In genomic region chr9:134294228-134295071, GRCh38 we compare ENCODE assay signal across 12 cellular contexts. TPM values are rescaled to one million over a fixed set of nuclear protein-coding genes. Genes with fewer than 3 reads are reported as not detected.
DNase-seq lines count a peak whose midpoint lies in the region; ATAC-seq and TF ChIP-seq lines count a peak whose summit lies in the region.
"Had no signal": no experiment of that assay in that cellular context is flagged by ENCODE, and none has a peak within 500 bp of the region (broad histone marks: within the 10 kb centered on the region; RNA-seq: fewer than 3 reads in every experiment).

No MANE protein-coding gene starts in this region.

- TF ChIP-seq POLR2A in uterus (IDR thresholded peaks at IDR 0.05), result no peak

- H3K4me3 ChIP-seq in mucosa of descending colon (no peak overlapping the region), uterus (peak overlapping the region in 1 of 2 donors; percentile 5)

- TF ChIP-seq CTCF in mucosa of descending colon (IDR thresholded peaks at IDR 0.05), result no peak
- no peak for TF ChIP-seq CTCF in uterus (IDR thresholded peaks at IDR 0.05)

- H3K36me3 ChIP-seq in mucosa of descending colon (ENCODE audit: low read depth) (no peaks in the 10 kb centered on the region), uterus (no peaks in the 10 kb centered on the region)

- DNase-seq in NCI-H748 (lab: John Stamatoyannopoulos, UW; ENCODE audit: unreplicated experiment), result peak; percentile 60
- DNase-seq in NCI-H748 treated with DMSO at 0.1 percent for 48 hours (lab: John Stamatoyannopoulos, UW), result no peak
- peak; percentile 35 to 53 (median 45) for DNase-seq in mucosa of descending colon
- peak; percentile 41 to 55 for DNase-seq in uterus
- DNase-seq in effector memory CD8-positive, alpha-beta T cell, result no peak
- no peak for DNase-seq in NCI-H1436 treated with DMSO at 0.1 percent for 48 hours (lab: John Stamatoyannopoulos, UW)
- no peak for DNase-seq in H4 (ENCODE audit: low spot score)
- DNase-seq: Karpas-422 had no signal

- no peaks in the 10 kb centered on the region for H3K36me3 Mint-ChIP-seq in effector memory CD8-positive, alpha-beta T cell (ENCODE audit: insufficient read depth)
- H3K36me3 Mint-ChIP-seq: activated naive CD4-positive, alpha-beta T cell treated with anti-CD3 and anti-CD28 coated beads, Interleukin-2, amount 50 U/mL, for 72 hours; naive thymus-derived CD8-positive, alpha-beta T cell had no signal

- H3K27ac Mint-ChIP-seq in effector memory CD8-positive, alpha-beta T cell, result no peak overlapping the region
- H3K27ac Mint-ChIP-seq: activated naive CD4-positive, alpha-beta T cell treated with anti-CD3 and anti-CD28 coated beads, Interleukin-2, amount 50 U/mL, for 72 hours had no signal

- H3K27ac ChIP-seq in uterus, result peak overlapping the region in 1 of 2 donors; percentile 20

- H3K4me3 Mint-ChIP-seq in effector memory CD8-positive, alpha-beta T cell, result no peak overlapping the region

- intact Hi-C loops in mucosa of descending colon (cut with DNase I, micrococcal nuclease), result no loop called here
- intact Hi-C loops in uterus (cut with DNase I; ENCODE audit: low total_unique reads), result no loop called here

- H3K4me1 Mint-ChIP-seq in effector memory CD8-positive, alpha-beta T cell (ENCODE audit: low read depth in 2 of 2), result peaks cover 8 to 11% of the 10 kb centered on the region in 2 donors

- no peaks in the 10 kb centered on the region for H3K9me3 Mint-ChIP-seq in effector memory CD8-positive, alpha-beta T cell
- H3K9me3 Mint-ChIP-seq: activated naive CD4-positive, alpha-beta T cell treated with anti-CD3 and anti-CD28 coated beads, Interleukin-2, amount 50 U/mL, for 72 hours; naive thymus-derived CD8-positive, alpha-beta T cell had no signal

- no peaks in the 10 kb centered on the region for H3K27me3 ChIP-seq in uterus

- H3K9me3 ChIP-seq in mucosa of descending colon, result no peaks in the 10 kb centered on the region
- H3K9me3 ChIP-seq in uterus, result no peaks in the 10 kb centered on the region

- H3K27me3 Mint-ChIP-seq in effector memory CD8-positive, alpha-beta T cell, result peaks cover 21 to 42% of the 10 kb centered on the region in 2 donors

- H3K4me1 ChIP-seq in mucosa of descending colon (ENCODE audit: low read depth) (no peaks in the 10 kb centered on the region), uterus (peaks cover 0 to 10% of the 10 kb centered on the region in 2 donors)

- ATAC-seq in esophagus mucosa, result peak; percentile 21
- peak; percentile 52 for ATAC-seq in mucosa of descending colon
- no peak for ATAC-seq in effector memory CD8-positive, alpha-beta T cell (replicated peaks)
- ATAC-seq: activated CD4-positive, CD25-positive, alpha-beta regulatory T cell treated with anti-CD3 and anti-CD28 coated beads, Interleukin-2, amount 50 U/mL, for 24 hours had no signal

RNA-seq across cellular contexts. Expression of gene RXRA, which starts 31.8 kb away (rescaled TPM):
- 52.4 TPM for total RNA-seq in esophagus mucosa
- 100 to 1,000 TPM in 1 of 3 donors, 10 to 100 TPM in 2; 75.2 to 101 (median 85.3) TPM for total RNA-seq in mucosa of descending colon
- 10 to 100 TPM; 17.1 to 84.6 (median 24.0) TPM for total RNA-seq in uterus
- total RNA-seq in H4 (2014; rRNA removed; shearing (Covaris generic)), result 11.2 and 12.8 TPM in 2 replicates

Comparison
In these comparisons a context has a peak if more than half of its experiments do, and no peak if none do; other contexts are left out.
1. DNase-seq: peak in NCI-H748 (single experiment), mucosa of descending colon (3 of 3) and uterus (2 of 2); none in NCI-H748 treated with DMSO at 0.1 percent for 48 hours (single experiment), effector memory CD8-positive, alpha-beta T cell (0 of 3), NCI-H1436 treated with DMSO at 0.1 percent for 48 hours (single experiment) and H4 (single experiment).